Comparison of ENCODE assay signal across 8 cellular contexts in genomic region chr2:228540976-228541375, GRCh38.
"Had no signal": no experiment of that assay in that cellular context is flagged by ENCODE, and none has a peak within 500 bp of the region (broad histone marks: within the 10 kb centered on the region; RNA-seq: fewer than 3 reads in every experiment).

No MANE protein-coding gene starts in this region.

- H3K4me3 Mint-ChIP-seq: GM23338, H9, IgD-negative memory B cell had no signal

- H3K36me3 Mint-ChIP-seq: IgD-negative memory B cell had no signal

- H3K27me3 Mint-ChIP-seq: IgD-negative memory B cell had no signal

- ATAC-seq: GM23338, HepG2 had no signal

- DNase-seq: H9, HCEC 1CT, KBM-7 had no signal

- FAIRE-seq: H1, HepG2 had no signal

- H3K4me2 ChIP-seq: GM23338 had no signal

- H3K4me3 ChIP-seq: GM23338 had no signal

- H2AFZ ChIP-seq: GM23338 had no signal

- H3K4me1 Mint-ChIP-seq: GM23338, IgD-negative memory B cell had no signal

- H3K27ac Mint-ChIP-seq: GM23338, H9, IgD-negative memory B cell had no signal

- H3K27ac ChIP-seq: HL-60 had no signal
